Comparison of ENCODE assay signal across 9 cellular contexts in genomic region chr12:64273527-64274403, GRCh38. TPM values are rescaled to one million over a fixed set of nuclear protein-coding genes. Genes with fewer than 3 reads are reported as not detected.
A peak's percentile ranks its signal among the peaks of the same experiment; 100 is the strongest.
DNase-seq lines count a peak whose midpoint lies in the region; ATAC-seq and TF ChIP-seq lines count a peak whose summit lies in the region.
"Had no signal": no experiment of that assay in that cellular context is flagged by ENCODE, and none has a peak within 500 bp of the region (broad histone marks: within the 10 kb centered on the region; RNA-seq: fewer than 3 reads in every experiment).

No MANE protein-coding gene starts in this region.

- intact Hi-C loops in heart right ventricle (cut with DNase I) (no loop called here), Right ventricle myocardium inferior (cut with DNase I) (no loop called here)

- peak overlapping the region; percentile 33 for H3K4me2 ChIP-seq in OCI-LY3 (ENCODE audit: low read length)

- H3K27me3 Mint-ChIP-seq in type B pancreatic cell = no peaks in the 10 kb centered on the region
- H3K27me3 Mint-ChIP-seq: activated naive CD8-positive, alpha-beta T cell had no signal

- H3K4me3 ChIP-seq in heart right ventricle (no peak overlapping the region), OCI-LY3 (ENCODE audit: low read length) (no peak overlapping the region), fibroblast of mammary gland (ENCODE audit: control insufficient read depth, low read depth, low read length) (no peak overlapping the region)

- H3K9me3 Mint-ChIP-seq in type B pancreatic cell = no peaks in the 10 kb centered on the region

- peak overlapping the region; percentile 53; the same call in 1 of the 2 replicates for H2AFZ ChIP-seq in OCI-LY3 (ENCODE audit: low read depth, low read length)

- H3K27ac Mint-ChIP-seq in type B pancreatic cell = no peak overlapping the region
- H3K27ac Mint-ChIP-seq: activated naive CD8-positive, alpha-beta T cell had no signal

- H3K36me3 ChIP-seq in heart right ventricle (no peaks in the 10 kb centered on the region), OCI-LY3 (replicated peaks; ENCODE audit: low read depth, low read length) (no peaks in the 10 kb centered on the region)

- 66 to 70% methylated on average over 11 of the region's 11 CpGs for WGBS in heart right ventricle, 2 donors

- H3K27me3 ChIP-seq in heart right ventricle (no peaks in the 10 kb centered on the region), OCI-LY3 (ENCODE audit: low read depth, low read length) (no peaks in the 10 kb centered on the region)

- DNase-seq in heart right ventricle (no peak), Right ventricle myocardium inferior (ENCODE audit: missing footprints) (no peak), fibroblast of mammary gland (ENCODE audit: low read depth) (peak; percentile 36), type B pancreatic cell (ENCODE audit: extremely low spot score, unreplicated experiment) (no peak), NCI-H2196 (lab: John Stamatoyannopoulos, UW; ENCODE audit: unreplicated experiment) (no peak)
- no peak for DNase-seq in activated naive CD4-positive, alpha-beta T cell treated with anti-CD3 and anti-CD28 coated beads, Interleukin-2, amount 50 U/mL, for 16 hours

- no peaks in the 10 kb centered on the region for H3K36me3 Mint-ChIP-seq in type B pancreatic cell
- H3K36me3 Mint-ChIP-seq: activated naive CD8-positive, alpha-beta T cell had no signal

- no peak overlapping the region for H3K4me3 Mint-ChIP-seq in type B pancreatic cell
- H3K4me3 Mint-ChIP-seq: activated naive CD8-positive, alpha-beta T cell had no signal

- H3K4me1 ChIP-seq in heart right ventricle (no peaks in the 10 kb centered on the region), OCI-LY3 (ENCODE audit: low read length) (no peaks in the 10 kb centered on the region)

- no peaks in the 10 kb centered on the region for H3K79me2 ChIP-seq in OCI-LY3 (ENCODE audit: low read length)

- H3K9me3 ChIP-seq in heart right ventricle = no peaks in the 10 kb centered on the region
- no peaks in the 10 kb centered on the region for H3K9me3 ChIP-seq in OCI-LY3 (ENCODE audit: insufficient read depth, low read length)

- H3K27ac ChIP-seq in heart right ventricle = no peak overlapping the region
- H3K27ac ChIP-seq in OCI-LY3 (ENCODE audit: low read length) = no peak overlapping the region

- no peaks in the 10 kb centered on the region for H4K20me1 ChIP-seq in OCI-LY3 (ENCODE audit: insufficient read depth, low read length)

- H3K9ac ChIP-seq in OCI-LY3 (ENCODE audit: low read length) = no peak overlapping the region

- H3K4me1 Mint-ChIP-seq in type B pancreatic cell (ENCODE audit: unreplicated experiment) = peaks cover 4% of the 10 kb centered on the region

- ATAC-seq in heart right ventricle (peak in 1 of 8 donors; percentile 15), Right ventricle myocardium inferior (no peak), HG02852 (IDR thresholded peaks at IDR 0.05; ENCODE audit: unreplicated experiment) (peak; percentile 78)

- TF ChIP-seq CTCF in heart right ventricle (IDR thresholded peaks at IDR 0.05) = peak in 7 of 9 donors; percentile 11 to 52 (median 38)
- peak; percentile 69 for TF ChIP-seq CTCF in OCI-LY3 (IDR thresholded peaks at IDR 0.05; ENCODE audit: low read depth, low read length)
- peak; percentile 52 for TF ChIP-seq CTCF in fibroblast of mammary gland (conservative IDR thresholded peaks at IDR 0.05; ENCODE audit: control insufficient read depth, insufficient read depth, low read depth, low read length)
- peak; percentile 66 for TF ChIP-seq CTCF in type B pancreatic cell (conservative IDR thresholded peaks at IDR 0.05)

RNA-seq across cellular contexts. Expression of gene KICS2, which starts 51.7 kb away (rescaled TPM):
- total RNA-seq in heart right ventricle = 1 to 10 TPM; 3.2 to 6.1 (median 4.2) TPM
- polyA plus RNA-seq in heart right ventricle = 1 to 10 TPM; 1.8 to 2.6 TPM
- 3.8 TPM for total RNA-seq in Right ventricle myocardium inferior
- 6.0 and 7.1 TPM in 2 replicates for total RNA-seq in type B pancreatic cell (ENCODE audit: low replicate concordance)
